Comparison of ENCODE assay signal across 19 cellular contexts in the genomic region with DNA sequence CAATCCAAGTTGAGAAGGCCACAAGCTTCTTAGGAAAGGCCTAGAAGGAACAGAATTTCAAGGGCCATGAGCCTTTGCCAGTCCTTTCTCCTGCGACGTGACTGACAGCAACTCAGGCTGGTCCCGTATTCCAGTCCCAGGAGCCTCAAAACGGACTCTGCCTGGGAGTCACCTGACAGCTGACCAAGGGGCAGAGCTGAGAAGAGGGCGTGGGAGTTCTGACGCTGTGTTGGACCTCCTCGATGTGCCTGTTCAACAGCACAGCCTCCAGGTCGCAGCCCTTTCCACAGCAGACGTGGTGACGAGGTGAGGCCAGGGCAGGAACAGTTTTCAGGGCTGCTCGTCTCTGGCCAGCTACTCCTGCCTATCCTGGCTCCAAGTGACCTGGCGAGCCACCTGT. TPM values are rescaled to one million over a fixed set of nuclear protein-coding genes. Genes with fewer than 3 reads are reported as not detected.
DNase-seq lines count a peak whose midpoint lies in the region; ATAC-seq and TF ChIP-seq lines count a peak whose summit lies in the region.
"Had no signal": no experiment of that assay in that cellular context is flagged by ENCODE, and none has a peak within 500 bp of the region (broad histone marks: within the 10 kb centered on the region; RNA-seq: fewer than 3 reads in every experiment).

No MANE protein-coding gene starts in this region.

- CTCF ChIA-PET in RWPE1 (lab: Yijun Ruan, JAX): no interaction called here

- H3K9me3 ChIP-seq in vagina: no peaks in the 10 kb centered on the region
- H3K9me3 ChIP-seq: BE2C, Caco-2 had no signal

- H3K27me3 Mint-ChIP-seq in CD14-positive monocyte (ENCODE audit: low read depth in 3 of 3): peaks cover 0 to 1% (median 0%) of the 10 kb centered on the region in 3 donors
- H3K27me3 Mint-ChIP-seq: CD4-positive, alpha-beta T cell had no signal

- H3K27ac Mint-ChIP-seq in CD14-positive monocyte: no peak overlapping the region
- H3K27ac Mint-ChIP-seq: CD4-positive, alpha-beta T cell had no signal

- no peak overlapping the region for H3K4me3 Mint-ChIP-seq in CD14-positive monocyte
- H3K4me3 Mint-ChIP-seq: CD4-positive, alpha-beta T cell had no signal

- DNase-seq in CD14-positive monocyte (ENCODE audit: low spot score) (peak; percentile 24), RWPE1 (ENCODE audit: low spot score) (no peak), iPS-NIHi11 (ENCODE audit: low spot score) (peak; percentile 9), sciatic nerve (ENCODE audit: low spot score) (peak; percentile 53), vagina (ENCODE audit: extremely low spot score in 2 of 2) (no peak), NCI-H69 (lab: John Stamatoyannopoulos, UW) (no peak)
- DNase-seq: BE2C; CD4-positive, alpha-beta T cell; DMS153; GDM1; HCEC 1CT; NCI-H1092 treated with DMSO at 0.1 percent for 48 hours; NCI-H146; NCI-H2029 treated with DMSO at 0.1 percent for 48 hours; NCI-H2171 had no signal

- peaks cover 8 to 28% of the 10 kb centered on the region in 2 donors for H3K36me3 Mint-ChIP-seq in CD14-positive monocyte

- H3K27ac ChIP-seq in RWPE1 (0 out of 2 replicates have a peak overlapping the region, but pooled peaks have one; percentile 4), vagina (no peak overlapping the region)

- intact Hi-C loops in CD14-positive monocyte (cut with micrococcal nuclease) (no loop called here), sciatic nerve (cut with DNase I) (no loop called here), vagina (cut with DNase I) (no loop called here)

- no peak for TF ChIP-seq POLR2A in vagina (IDR thresholded peaks at IDR 0.05)

- peaks cover 2% of the 10 kb centered on the region for H3K4me1 Mint-ChIP-seq in CD14-positive monocyte

- TF ChIP-seq CTCF in CD14-positive monocyte (IDR thresholded peaks at IDR 0.05) (no peak), RWPE1 (conservative IDR thresholded peaks at IDR 0.05; ENCODE audit: low read depth) (no peak), vagina (IDR thresholded peaks at IDR 0.05) (no peak)

- no peaks in the 10 kb centered on the region for H3K27me3 ChIP-seq in vagina
- H3K27me3 ChIP-seq: BE2C had no signal

- no peak for ATAC-seq in sciatic nerve
- no peak for ATAC-seq in GM19452 (IDR thresholded peaks at IDR 0.05; ENCODE audit: unreplicated experiment)
- ATAC-seq in HG03039 (IDR thresholded peaks at IDR 0.05; ENCODE audit: unreplicated experiment): no peak
- ATAC-seq: Panc1 had no signal

- peaks cover 7% of the 10 kb centered on the region for H3K4me1 ChIP-seq in vagina
- H3K4me1 ChIP-seq: BE2C, Caco-2 had no signal

- H3K36me3 ChIP-seq in vagina: peaks cover 0 to 15% of the 10 kb centered on the region in 2 donors

- POLR2A ChIA-PET in RWPE1 (lab: Yijun Ruan, JAX; ENCODE audit: low non-redundant PET): no interaction called here

- H3K9me3 Mint-ChIP-seq in CD14-positive monocyte: no peaks in the 10 kb centered on the region
- H3K9me3 Mint-ChIP-seq: CD4-positive, alpha-beta T cell had no signal

- no peak overlapping the region for H3K4me3 ChIP-seq in vagina

RNA-seq across cellular contexts. Expression of a gene that starts 37.6 kb away (rescaled TPM):
- polyA plus RNA-seq in CD14-positive monocyte: 1 to 10 TPM; 1.6 to 2.3 TPM
- total RNA-seq in sciatic nerve (3.7 TPM), vagina (3.2 TPM)

RNA-seq across cellular contexts. Expression of a gene that starts 37.6 kb away (rescaled TPM):
- 10 to 100 TPM; 78.6 to 86.2 TPM for polyA plus RNA-seq in CD14-positive monocyte
- total RNA-seq in sciatic nerve (14.7 TPM), vagina (17.2 TPM)

Comparison
In these comparisons a context has a peak if more than half of its experiments do, and no peak if none do; other contexts are left out.
1. DNase-seq: peak in CD14-positive monocyte (single experiment), iPS-NIHi11 (single experiment) and sciatic nerve (single experiment); none in RWPE1 (single experiment), vagina (0 of 2) and NCI-H69 (single experiment).